ENCODE assay signal across 8 cellular contexts in genomic region chr10:43816351-43817321, GRCh38.
A peak's percentile ranks its signal among the peaks of the same experiment; 100 is the strongest.
DNase-seq lines count a peak whose midpoint lies in the region; ATAC-seq, FAIRE-seq and TF ChIP-seq lines count a peak whose summit lies in the region.

No MANE protein-coding gene starts in this region.

- POLR2A ChIA-PET in K562 (lab: Yijun Ruan, JAX) = no interaction called here

- WGBS in K562 (ENCODE audit: insufficient coverage, low coverage, missing lambda C conversion rate) = under 1% methylated on average over 10 of the region's 10 CpGs

- no peaks in the 10 kb centered on the region for H3K9me1 ChIP-seq in K562 (ENCODE audit: control insufficient read depth, insufficient read depth, low read length)

- in situ Hi-C loops in K562 (cut with MboI) = no loop called here

- intact Hi-C loops in K562 (cut with micrococcal nuclease) = no loop called here

- no peak for TF ChIP-seq POLR2A in K562 (conservative IDR thresholded peaks at IDR 0.05)

- FAIRE-seq in K562 (lab: Jason Lieb, UNC) = no peak

- H3K27me3 Mint-ChIP-seq in T-helper 2 cell treated with Interferon-gamma antibody and Interleukin-4, amounts not matched to agents 5 μg/mL and 100 μg/mL, for 36 hours (ENCODE audit: low read depth) = peaks cover 5% of the 10 kb centered on the region

- H3K4me3 Mint-ChIP-seq in T-helper 2 cell treated with Interferon-gamma antibody and Interleukin-4, amounts not matched to agents 5 μg/mL and 100 μg/mL, for 36 hours = peak overlapping the region; percentile 73

- no peak for TF ChIP-seq EP300 in K562 (IDR thresholded peaks at IDR 0.05; ENCODE audit: low read length)

- no peak overlapping the region for H2AFZ ChIP-seq in K562 (ENCODE audit: low read depth, low read length)

- CTCF ChIA-PET in K562 (lab: Yijun Ruan, JAX; ENCODE audit: low intra/inter-chr PET ratio) = no interaction called here

- H3K36me3 Mint-ChIP-seq in T-helper 2 cell treated with Interferon-gamma antibody and Interleukin-4, amounts not matched to agents 5 μg/mL and 100 μg/mL, for 36 hours (ENCODE audit: low read depth) = peaks cover 1% of the 10 kb centered on the region

- TF ChIP-seq RAD21 in K562 (CRISPR knock-in tag; conservative IDR thresholded peaks at IDR 0.05 in 1 of 2, IDR thresholded peaks at IDR 0.05 in 1 of 2) = no peak

- no peaks in the 10 kb centered on the region for H3K4me1 ChIP-seq in K562 (replicated peaks in 1 of 2; ENCODE audit: control insufficient read depth in 2 of 2, insufficient read depth in 2 of 2, low read length in 2 of 2)

- H3K4me3 ChIP-seq in K562 = no peak overlapping the region

- no peak overlapping the region for H3K27ac ChIP-seq in K562 (ENCODE audit: extremely low read depth, low read depth, low read length)

- H3K9me3 ChIP-seq in K562 (replicated peaks; ENCODE audit: control insufficient read depth, insufficient read depth, low read depth, low read length) = no peaks in the 10 kb centered on the region

- ATAC-seq in GM18873 (IDR thresholded peaks at IDR 0.05; ENCODE audit: low FRiP score, unreplicated experiment) (peak; percentile 85), HG02973 (IDR thresholded peaks at IDR 0.05; ENCODE audit: unreplicated experiment) (peak; percentile 89), K562 (no peak; the same call in 2 of the 3 replicates)

- H3K27me3 ChIP-seq in K562 (ENCODE audit: control insufficient read depth in 2 of 2, insufficient read depth in 2 of 2, low read length in 2 of 2) = peaks cover 0 to 22% of the 10 kb centered on the region in 2 experiments; a peak in 3 of 5 replicates

- H3K27ac Mint-ChIP-seq in T-helper 2 cell treated with Interferon-gamma antibody and Interleukin-4, amounts not matched to agents 5 μg/mL and 100 μg/mL, for 36 hours = peak overlapping the region; percentile 60

- no peak for TF ChIP-seq CTCF in K562 (IDR thresholded peaks at IDR 0.05 in 2 of 3, conservative IDR thresholded peaks at IDR 0.05 in 1 of 3; ENCODE audit: insufficient read depth in 2 of 3, low read depth in 1 of 3, low read length in 3 of 3)

- no peaks in the 10 kb centered on the region for H3K79me2 ChIP-seq in K562 (ENCODE audit: control insufficient read depth, insufficient read depth, low read length)

- H4K20me1 ChIP-seq in K562 (replicated peaks; ENCODE audit: control insufficient read depth, insufficient read depth, low read length) = no peaks in the 10 kb centered on the region

- H3K36me3 ChIP-seq in K562 (ENCODE audit: control insufficient read depth, insufficient read depth, low read length) = no peaks in the 10 kb centered on the region

- no peaks in the 10 kb centered on the region for H3K9me3 Mint-ChIP-seq in T-helper 2 cell treated with Interferon-gamma antibody and Interleukin-4, amounts not matched to agents 5 μg/mL and 100 μg/mL, for 36 hours

- no TSS peak for BruUV-seq in K562 (replicated peaks; lab: Mats Ljungman, UMichigan)

- no peak overlapping the region for H3K4me2 ChIP-seq in K562 (ENCODE audit: insufficient read depth, low read length)

- H3K4me1 Mint-ChIP-seq in T-helper 2 cell treated with Interferon-gamma antibody and Interleukin-4, amounts not matched to agents 5 μg/mL and 100 μg/mL, for 36 hours (ENCODE audit: low read depth) = peaks cover 42% of the 10 kb centered on the region

- peak; percentile 81 for DNase-seq in T-helper 2 cell treated with Interferon-gamma antibody and Interleukin-4, amounts not matched to agents 5 μg/mL and 100 μg/mL, for 36 hours (ENCODE audit: low spot score)
- DNase-seq in K562 (ENCODE audit: extremely low read depth in 1 of 4, low spot score in 3 of 4) (no peak), pulmonary artery endothelial cell (ENCODE audit: low read depth, low spot score) (peak; percentile 45), HuH-7.5 (ENCODE audit: low spot score) (no peak), cortex of kidney (lab: John Stamatoyannopoulos, UW) (no peak), cerebellar cortex (ENCODE audit: low spot score) (no peak)

- no peak overlapping the region for H3K9ac ChIP-seq in K562 (ENCODE audit: insufficient read depth in 1 of 2, low read depth in 2 of 2, low read length in 2 of 2)

TF ChIP-seq in K562, 482 proteins besides CTCF, POLR2A, EP300 and RAD21 (continues in another document):
- TF ChIP-seq FOXM1 (IDR thresholded peaks at IDR 0.05; ENCODE audit: low read depth) (no peak), FOXM1 (CRISPR knock-in tag; IDR thresholded peaks at IDR 0.05; ENCODE audit: low read depth) (no peak), THRAP3 (IDR thresholded peaks at IDR 0.05; ENCODE audit: borderline replicate concordance) (no peak), ZNF707 (CRISPR knock-in tag; conservative IDR thresholded peaks at IDR 0.05) (no peak), SOX6 (IDR thresholded peaks at IDR 0.05) (no peak), SIN3A (IDR thresholded peaks at IDR 0.05; ENCODE audit: borderline replicate concordance in 2 of 2, control insufficient read depth in 1 of 2, low read depth in 2 of 2, low read length in 2 of 2) (no peak), TCF7L2 (IDR thresholded peaks at IDR 0.05; ENCODE audit: low read depth, low read length) (no peak), KLF10 (CRISPR knock-in tag; IDR thresholded peaks at IDR 0.05) (no peak), GABPA (tag; conservative IDR thresholded peaks at IDR 0.05; ENCODE audit: low read depth) (peak; percentile 47), ARID3B (CRISPR knock-in tag; IDR thresholded peaks at IDR 0.05; ENCODE audit: borderline replicate concordance) (no peak), MEIS2 (IDR thresholded peaks at IDR 0.05; ENCODE audit: partially characterized antibody) (peak; percentile 25), PKNOX1 (IDR thresholded peaks at IDR 0.05) (no peak), NFYB (IDR thresholded peaks at IDR 0.05; ENCODE audit: extremely low read depth, insufficient read length) (no peak), SFPQ (IDR thresholded peaks at IDR 0.05; ENCODE audit: low read depth, low read length) (no peak)

Comparison
In these comparisons a context has a peak if more than half of its experiments do, and no peak if none do; other contexts are left out.
1. DNase-seq: peak in T-helper 2 cell treated with Interferon-gamma antibody and Interleukin-4, amounts not matched to agents 5 μg/mL and 100 μg/mL, for 36 hours (single experiment) and pulmonary artery endothelial cell (single experiment); none in K562 (0 of 4), HuH-7.5 (single experiment), cortex of kidney (single experiment) and cerebellar cortex (single experiment).